ENCODE assay signal across 29 cellular contexts in genomic region chr16:74052006-74052405, GRCh38.
"Had no signal": no experiment of that assay in that cellular context is flagged by ENCODE, and none has a peak within 500 bp of the region (broad histone marks: within the 10 kb centered on the region; RNA-seq: fewer than 3 reads in every experiment).

No MANE protein-coding gene starts in this region.

- H3K27ac ChIP-seq: colonic mucosa, left ventricle myocardium inferior, neural progenitor cell, spleen, testis, transverse colon had no signal

- H3K27me3 Mint-ChIP-seq: activated CD4-positive, alpha-beta memory T cell treated with anti-CD3 and anti-CD28 coated beads, Interleukin-2, amount 10 ng/mL, durations not matched to agents 7 days and 5 days; activated naive CD8-positive, alpha-beta T cell treated with anti-CD3 and anti-CD28 coated beads, Interleukin-2, amount 50 U/mL, for 24 hours; activated T-cell treated with anti-CD3 and anti-CD28 coated beads, Interleukin-2, amount 50 U/mL, for 24 hours had no signal

- H3K4me3 ChIP-seq: colonic mucosa, left ventricle myocardium inferior, lung, neural progenitor cell, spleen, testis, transverse colon had no signal

- H3K9me3 Mint-ChIP-seq: activated T-cell treated with anti-CD3 and anti-CD28 coated beads, Interleukin-2, amount 50 U/mL, for 24 hours; natural killer cell had no signal

- H3K4me2 ChIP-seq: neural progenitor cell had no signal

- H3K36me3 Mint-ChIP-seq: activated naive CD4-positive, alpha-beta T cell treated with anti-CD3 and anti-CD28 coated beads, Interleukin-2, amount 50 U/mL, for 24 hours; natural killer cell; neural progenitor cell had no signal

- H3K4me3 Mint-ChIP-seq: activated CD4-positive, alpha-beta memory T cell treated with anti-CD3 and anti-CD28 coated beads, Interleukin-2, amount 10 ng/mL, durations not matched to agents 7 days and 5 days; activated CD4-positive, alpha-beta T cell treated with anti-CD3 and anti-CD28 coated beads, Interleukin-2, amount 10 ng/mL, durations not matched to agents 7 days and 5 days; activated naive CD4-positive, alpha-beta T cell treated with anti-CD3 and anti-CD28 coated beads, Interleukin-2, amount 50 U/mL, for 24 hours; activated naive CD8-positive, alpha-beta T cell treated with anti-CD3 and anti-CD28 coated beads, Interleukin-2, amount 50 U/mL, for 24 hours; activated T-cell treated with anti-CD3 and anti-CD28 coated beads, Interleukin-2, amount 50 U/mL, for 24 hours; natural killer cell; neural progenitor cell; WTC11 had no signal

- H3K4me1 ChIP-seq: colonic mucosa, left ventricle myocardium inferior, neural progenitor cell, spleen, testis, transverse colon had no signal

- H3K9ac ChIP-seq: neural progenitor cell had no signal

- H2AFZ ChIP-seq: neural progenitor cell had no signal

- H3K9me3 ChIP-seq: colonic mucosa, testis, transverse colon had no signal

- DNase-seq: activated CD4-positive, alpha-beta memory T cell treated with anti-CD3 and anti-CD28 coated beads, Interleukin-2, amount 10 ng/mL, durations not matched to agents 7 days and 5 days; activated CD4-positive, alpha-beta T cell treated with anti-CD3 and anti-CD28 coated beads for 1 hour; activated CD4-positive, alpha-beta T cell treated with anti-CD3 and anti-CD28 coated beads, Interleukin-2, amount 10 ng/mL, durations not matched to agents 7 days and 5 days; activated CD8-positive, alpha-beta memory T cell treated with anti-CD3 and anti-CD28 coated beads, Interleukin-2, amount 50 U/mL, for 48 hours; activated naive CD8-positive, alpha-beta T cell treated with anti-CD3 and anti-CD28 coated beads, Interleukin-2, amount 50 U/mL, for 24 hours; activated T-cell treated with anti-CD3 and anti-CD28 coated beads, Interleukin-2, amount 50 U/mL, for 24 hours; amygdala; cerebellar nuclear complex; colonic mucosa; effector CD8-positive, alpha-beta T cell; islet precursor cell; left ventricle myocardium inferior; mesendoderm; natural killer cell; occipital lobe; right cardiac atrium; spleen; stimulated activated CD4-positive, alpha-beta T cell treated with anti-CD3 and anti-CD28 coated beads, Interleukin-2, amount 100 ng/mL, for 48 hours; stimulated activated naive CD4-positive, alpha-beta T cell treated with Interleukin-2 at 50 U/mL for 16 hours; T-helper 2 cell; testis; transverse colon had no signal

- H3K36me3 ChIP-seq: colonic mucosa, left ventricle myocardium inferior, neural progenitor cell, spleen, transverse colon had no signal

- FAIRE-seq: endometrium, frontal cortex, urothelium cell line had no signal

- ATAC-seq: activated naive CD8-positive, alpha-beta T cell treated with anti-CD3 and anti-CD28 coated beads, Interleukin-2, amount 50 U/mL, for 24 hours; natural killer cell; right cardiac atrium; WTC11 had no signal

- H3K27me3 ChIP-seq: colonic mucosa, neural progenitor cell, spleen, testis, transverse colon had no signal

- H3K4me1 Mint-ChIP-seq: activated naive CD4-positive, alpha-beta T cell treated with anti-CD3 and anti-CD28 coated beads, Interleukin-2, amount 50 U/mL, for 24 hours; activated naive CD8-positive, alpha-beta T cell treated with anti-CD3 and anti-CD28 coated beads, Interleukin-2, amount 50 U/mL, for 24 hours; natural killer cell had no signal

- H3K27ac Mint-ChIP-seq: activated CD4-positive, alpha-beta memory T cell treated with anti-CD3 and anti-CD28 coated beads, Interleukin-2, amount 10 ng/mL, durations not matched to agents 7 days and 5 days; activated CD4-positive, alpha-beta T cell treated with anti-CD3 and anti-CD28 coated beads, Interleukin-2, amount 10 ng/mL, durations not matched to agents 7 days and 5 days; activated naive CD4-positive, alpha-beta T cell treated with anti-CD3 and anti-CD28 coated beads, Interleukin-2, amount 50 U/mL, for 24 hours; activated naive CD8-positive, alpha-beta T cell treated with anti-CD3 and anti-CD28 coated beads, Interleukin-2, amount 50 U/mL, for 24 hours; activated T-cell treated with anti-CD3 and anti-CD28 coated beads, Interleukin-2, amount 50 U/mL, for 24 hours; natural killer cell; neural progenitor cell; WTC11 had no signal
